Comparison of ENCODE assay signal across 7 cellular contexts in the genomic region with DNA sequence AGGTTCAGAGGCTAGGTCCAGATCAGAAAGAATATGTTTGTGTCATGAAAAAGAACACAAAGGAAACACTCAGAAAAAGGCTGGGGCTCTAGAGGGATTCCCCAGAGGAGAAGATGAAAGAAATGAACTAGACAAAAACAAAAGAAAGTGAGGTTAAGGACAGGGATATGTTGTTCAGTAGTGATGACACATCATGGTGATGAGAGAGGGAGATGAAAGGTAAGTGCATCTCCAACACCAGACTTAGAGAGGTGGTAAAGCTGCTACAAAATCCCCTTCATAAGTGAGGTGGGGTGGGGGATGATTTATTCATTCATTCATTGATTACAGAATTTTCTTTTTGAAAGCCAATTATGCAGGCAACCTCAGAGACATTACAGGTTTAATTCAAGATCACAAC. TPM values are rescaled to one million over a fixed set of nuclear protein-coding genes. Genes with fewer than 3 reads are reported as not detected.
"Had no signal": no experiment of that assay in that cellular context is flagged by ENCODE, and none has a peak within 500 bp of the region (broad histone marks: within the 10 kb centered on the region; RNA-seq: fewer than 3 reads in every experiment).

No MANE protein-coding gene starts in this region.

- FAIRE-seq: H1, H54, K562 had no signal

- ATAC-seq: GM23338, K562 had no signal

- H3K4me3 Mint-ChIP-seq: GM23338, H9 had no signal

- DNase-seq: H9, HCEC 1CT, IMR-90 had no signal

- H3K27ac Mint-ChIP-seq: GM23338, H9 had no signal

- H3K9me3 Mint-ChIP-seq: GM23338 had no signal

RNA-seq across cellular contexts. Expression of a gene that starts 19.6 kb away (rescaled TPM):
- total RNA-seq: K562 had no signal
